In the genomic region with DNA sequence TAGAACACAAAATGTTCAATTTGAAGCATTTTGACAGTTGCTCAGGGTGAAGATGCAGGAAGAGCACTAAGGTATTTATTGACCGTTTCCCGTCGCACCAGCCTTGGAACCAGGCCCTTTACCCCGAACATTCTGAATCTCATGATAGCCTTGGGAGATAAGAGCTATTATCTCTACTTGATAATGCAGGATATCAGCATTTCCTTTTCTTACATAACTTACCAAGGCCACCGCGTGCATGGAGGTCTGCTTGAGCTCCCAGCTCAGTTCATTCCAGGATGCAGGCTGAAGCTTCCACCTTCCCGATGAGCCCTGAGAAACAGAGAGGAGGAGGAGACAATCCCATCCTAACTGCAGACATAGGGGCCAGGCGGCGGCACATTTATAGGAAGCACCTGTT, we compare ENCODE assay signal across 16 cellular contexts.
DNase-seq lines count a peak whose midpoint lies in the region; ATAC-seq and TF ChIP-seq lines count a peak whose summit lies in the region.
"Had no signal": no experiment of that assay in that cellular context is flagged by ENCODE, and none has a peak within 500 bp of the region (broad histone marks: within the 10 kb centered on the region; RNA-seq: fewer than 3 reads in every experiment).

No MANE protein-coding gene starts in this region.

- no peaks in the 10 kb centered on the region for H3K36me3 Mint-ChIP-seq in stimulated activated effector memory CD8-positive, alpha-beta T cell treated with anti-CD3 and anti-CD28 coated beads, Interleukin-12 subunit alpha, Interleukin-12 subunit beta, amount 100 ng/mL, for 72 hours
- H3K36me3 Mint-ChIP-seq: CD14-positive monocyte; CD8-positive, alpha-beta T cell had no signal

- peaks cover 11% of the 10 kb centered on the region for H3K9me3 Mint-ChIP-seq in stimulated activated effector memory CD8-positive, alpha-beta T cell treated with anti-CD3 and anti-CD28 coated beads, Interleukin-12 subunit alpha, Interleukin-12 subunit beta, amount 100 ng/mL, for 72 hours
- H3K9me3 Mint-ChIP-seq: CD8-positive, alpha-beta T cell had no signal

- DNase-seq in caudate nucleus (lab: John Stamatoyannopoulos, UW) (no peak), mucosa of descending colon (no peak), posterior cingulate gyrus (no peak), tibial artery (no peak)
- no peak for DNase-seq in stimulated activated effector memory CD8-positive, alpha-beta T cell treated with anti-CD3 and anti-CD28 coated beads, Interleukin-12 subunit alpha, Interleukin-12 subunit beta, amount 100 ng/mL, for 72 hours (ENCODE audit: low spot score in 2 of 2)
- DNase-seq: ACHN; CD8-positive, alpha-beta T cell; COR-L47; DND-41; GDM1; HCEC 1CT; HFFc6 had no signal

- no peaks in the 10 kb centered on the region for H3K27me3 ChIP-seq in tibial artery

- H3K4me3 ChIP-seq in mucosa of descending colon (no peak overlapping the region), tibial artery (no peak overlapping the region)

- TF ChIP-seq CTCF in C4-2B (conservative IDR thresholded peaks at IDR 0.05) (no peak), mucosa of descending colon (IDR thresholded peaks at IDR 0.05) (no peak), tibial artery (IDR thresholded peaks at IDR 0.05) (no peak)

- ATAC-seq in mucosa of descending colon, result peak; percentile 31
- peak; percentile 4 for ATAC-seq in stimulated activated effector memory CD8-positive, alpha-beta T cell treated with anti-CD3 and anti-CD28 coated beads, Interleukin-12 subunit alpha, Interleukin-12 subunit beta, amount 100 ng/mL, for 72 hours
- no peak for ATAC-seq in GM21825 (IDR thresholded peaks at IDR 0.05; ENCODE audit: unreplicated experiment)
- ATAC-seq: CD8-positive, alpha-beta T cell had no signal

- H3K4me1 ChIP-seq in mucosa of descending colon (ENCODE audit: low read depth) (no peaks in the 10 kb centered on the region), tibial artery (no peaks in the 10 kb centered on the region)

- intact Hi-C loops in mucosa of descending colon (cut with DNase I, micrococcal nuclease) (no loop called here), posterior cingulate gyrus (cut with DNase I) (no loop called here), tibial artery (cut with DNase I; ENCODE audit: low total_unique reads) (no loop called here)

- H3K9me3 ChIP-seq in mucosa of descending colon (no peaks in the 10 kb centered on the region), tibial artery (peaks cover 0 to 6% (median 0%) of the 10 kb centered on the region in 3 donors)

- H3K36me3 ChIP-seq in mucosa of descending colon (ENCODE audit: low read depth) (no peaks in the 10 kb centered on the region), tibial artery (no peaks in the 10 kb centered on the region)

- H3K4me3 Mint-ChIP-seq in stimulated activated effector memory CD8-positive, alpha-beta T cell treated with anti-CD3 and anti-CD28 coated beads, Interleukin-12 subunit alpha, Interleukin-12 subunit beta, amount 100 ng/mL, for 72 hours, result no peak overlapping the region
- H3K4me3 Mint-ChIP-seq: CD14-positive monocyte; CD8-positive, alpha-beta T cell; HFFc6 had no signal

- no peaks in the 10 kb centered on the region for H3K4me1 Mint-ChIP-seq in stimulated activated effector memory CD8-positive, alpha-beta T cell treated with anti-CD3 and anti-CD28 coated beads, Interleukin-12 subunit alpha, Interleukin-12 subunit beta, amount 100 ng/mL, for 72 hours
- H3K4me1 Mint-ChIP-seq: CD14-positive monocyte had no signal

- no peak overlapping the region for H3K27ac Mint-ChIP-seq in stimulated activated effector memory CD8-positive, alpha-beta T cell treated with anti-CD3 and anti-CD28 coated beads, Interleukin-12 subunit alpha, Interleukin-12 subunit beta, amount 100 ng/mL, for 72 hours
- H3K27ac Mint-ChIP-seq: CD14-positive monocyte; CD8-positive, alpha-beta T cell; HFFc6 had no signal

- H3K27ac ChIP-seq in C4-2B (peak overlapping the region; percentile 30; the same call in 1 of the 2 replicates), caudate nucleus (ENCODE audit: low read depth, low read length) (peak overlapping the region; percentile 27), tibial artery (no peak overlapping the region)
- H3K27ac ChIP-seq: HL-60 had no signal

Comparison
In these comparisons a context has a peak if more than half of its experiments do, and no peak if none do; other contexts are left out.
1. H3K27ac ChIP-seq: peak in C4-2B (single experiment) and caudate nucleus (single experiment); none in tibial artery (0 of 2).